In genomic region chr10:59820471-59820870, GRCh38 we compare ENCODE assay signal across 19 cellular contexts.
A peak's percentile ranks its signal among the peaks of the same experiment; 100 is the strongest.
DNase-seq lines count a peak whose midpoint lies in the region; ATAC-seq, FAIRE-seq and TF ChIP-seq lines count a peak whose summit lies in the region.
"Had no signal": no experiment of that assay in that cellular context is flagged by ENCODE, and none has a peak within 500 bp of the region (broad histone marks: within the 10 kb centered on the region; RNA-seq: fewer than 3 reads in every experiment).

No MANE protein-coding gene starts in this region.

- no peak for DNase-seq in T-helper 1 cell
- DNase-seq in left ventricle myocardium superior = no peak
- no peak for DNase-seq in left ventricle myocardium inferior
- DNase-seq in nephron progenitor cell = no peak
- no peak for DNase-seq in sciatic nerve (ENCODE audit: low spot score)
- no peak for DNase-seq in putamen (ENCODE audit: low spot score)
- no peak for DNase-seq in HTR-8/SVneo (ENCODE audit: insufficient read length, low spot score)
- DNase-seq: Caco-2; CD8-positive, alpha-beta T cell; DND-41; GDM1; HCEC 1CT; HFFc6 had no signal

- H3K4me1 ChIP-seq in left ventricle myocardium inferior = peaks cover 62% of the 10 kb centered on the region
- H3K4me1 ChIP-seq: Caco-2 had no signal

- FAIRE-seq in HTR-8/SVneo (lab: Jason Lieb, UNC) = no peak
- FAIRE-seq: GM12892, GM19239, H1 had no signal

- H3K9me3 Mint-ChIP-seq in T-helper 1 cell treated with Interleukin-12 subunit alpha and Interleukin-12 subunit beta and Interleukin-4 antibody, amounts not matched to agents 30 μg/mL and 1 μg/mL, for 36 hours = peaks cover 3% of the 10 kb centered on the region
- peaks cover 10% of the 10 kb centered on the region for H3K9me3 Mint-ChIP-seq in nephron progenitor cell
- H3K9me3 Mint-ChIP-seq: CD8-positive, alpha-beta T cell; HFFc6 had no signal

- H3K27me3 ChIP-seq in left ventricle myocardium inferior (ENCODE audit: low read depth) = no peaks in the 10 kb centered on the region

- H3K27ac Mint-ChIP-seq in T-helper 1 cell treated with Interleukin-12 subunit alpha and Interleukin-12 subunit beta and Interleukin-4 antibody, amounts not matched to agents 30 μg/mL and 1 μg/mL, for 36 hours = peak overlapping the region; percentile 58
- H3K27ac Mint-ChIP-seq in nephron progenitor cell = peak overlapping the region; percentile 40
- H3K27ac Mint-ChIP-seq: CD14-positive monocyte, HFFc6 had no signal

- H3K36me3 Mint-ChIP-seq in T-helper 1 cell treated with Interleukin-12 subunit alpha and Interleukin-12 subunit beta and Interleukin-4 antibody, amounts not matched to agents 30 μg/mL and 1 μg/mL, for 36 hours (ENCODE audit: low read depth) = peaks cover 16% of the 10 kb centered on the region
- peaks cover 42% of the 10 kb centered on the region for H3K36me3 Mint-ChIP-seq in nephron progenitor cell (ENCODE audit: low read depth)

- H3K4me3 Mint-ChIP-seq in T-helper 1 cell treated with Interleukin-12 subunit alpha and Interleukin-12 subunit beta and Interleukin-4 antibody, amounts not matched to agents 30 μg/mL and 1 μg/mL, for 36 hours = no peak overlapping the region
- H3K4me3 Mint-ChIP-seq in nephron progenitor cell = no peak overlapping the region
- H3K4me3 Mint-ChIP-seq: CD14-positive monocyte; CD8-positive, alpha-beta T cell; HFFc6 had no signal

- intact Hi-C loops in left ventricle myocardium superior (cut with micrococcal nuclease) = no loop called here
- intact Hi-C loops in left ventricle myocardium inferior (cut with micrococcal nuclease) = no loop called here
- intact Hi-C loops in sciatic nerve (cut with DNase I) = no loop called here

- peaks cover 2% of the 10 kb centered on the region for H3K36me3 ChIP-seq in left ventricle myocardium inferior

- H3K4me1 Mint-ChIP-seq in T-helper 1 cell treated with Interleukin-12 subunit alpha and Interleukin-12 subunit beta and Interleukin-4 antibody, amounts not matched to agents 30 μg/mL and 1 μg/mL, for 36 hours (ENCODE audit: low read depth) = peaks cover 14% of the 10 kb centered on the region
- no peaks in the 10 kb centered on the region for H3K4me1 Mint-ChIP-seq in nephron progenitor cell

- H3K4me3 ChIP-seq in left ventricle myocardium inferior = no peak overlapping the region

- ATAC-seq in left ventricle myocardium superior (peak; percentile 44), sciatic nerve (no peak)
- ATAC-seq: CD8-positive, alpha-beta T cell had no signal

- H3K9me3 ChIP-seq in left ventricle myocardium inferior (replicated peaks) = no peaks in the 10 kb centered on the region
- H3K9me3 ChIP-seq: Caco-2 had no signal

- no peaks in the 10 kb centered on the region for H3K27me3 Mint-ChIP-seq in T-helper 1 cell treated with Interleukin-12 subunit alpha and Interleukin-12 subunit beta and Interleukin-4 antibody, amounts not matched to agents 30 μg/mL and 1 μg/mL, for 36 hours (ENCODE audit: low read depth)
- H3K27me3 Mint-ChIP-seq in nephron progenitor cell (ENCODE audit: low read depth, poor library complexity) = no peaks in the 10 kb centered on the region

- no peak overlapping the region for H3K27ac ChIP-seq in left ventricle myocardium inferior (replicated peaks)
- H3K27ac ChIP-seq: 22Rv1 had no signal

- no peak for TF ChIP-seq CTCF in left ventricle myocardium inferior (IDR thresholded peaks at IDR 0.05; ENCODE audit: borderline replicate concordance)
- TF ChIP-seq CTCF in nephron progenitor cell (IDR thresholded peaks at IDR 0.05) = no peak
